ENCODE assay signal across 22 cellular contexts in genomic region chr19:48498922-48499321, GRCh38. TPM values are rescaled to one million over a fixed set of nuclear protein-coding genes. Genes with fewer than 3 reads are reported as not detected.
DNase-seq lines count a peak whose midpoint lies in the region; ATAC-seq, FAIRE-seq and TF ChIP-seq lines count a peak whose summit lies in the region.
"Had no signal": no experiment of that assay in that cellular context is flagged by ENCODE, and none has a peak within 500 bp of the region (broad histone marks: within the 10 kb centered on the region; RNA-seq: fewer than 3 reads in every experiment).

No MANE protein-coding gene starts in this region.

- peaks cover 8 to 21% of the 10 kb centered on the region in 2 donors for H3K27me3 ChIP-seq in breast epithelium
- no peaks in the 10 kb centered on the region for H3K27me3 ChIP-seq in RWPE2 (ENCODE audit: insufficient read depth, poor library complexity, severe bottlenecking)
- H3K27me3 ChIP-seq in osteoblast (ENCODE audit: insufficient read depth, low read length) = peaks cover 35% of the 10 kb centered on the region

- H3K27me3 Mint-ChIP-seq in MCF 10A (ENCODE audit: insufficient read depth, unreplicated experiment) (peaks cover 16% of the 10 kb centered on the region), Calu3 (ENCODE audit: unreplicated experiment) (peaks cover 97% of the 10 kb centered on the region)

- H3K9me3 ChIP-seq in breast epithelium (no peaks in the 10 kb centered on the region), RWPE2 (ENCODE audit: severe bottlenecking) (no peaks in the 10 kb centered on the region), osteoblast (ENCODE audit: low read depth, low read length) (no peaks in the 10 kb centered on the region)
- H3K9me3 ChIP-seq: A549, Caco-2 had no signal

- no peaks in the 10 kb centered on the region for H3K36me3 ChIP-seq in breast epithelium
- H3K36me3 ChIP-seq in RWPE2 (ENCODE audit: low read depth) = no peaks in the 10 kb centered on the region
- no peaks in the 10 kb centered on the region for H3K36me3 ChIP-seq in osteoblast (ENCODE audit: insufficient read depth, low read length)

- no peaks in the 10 kb centered on the region for H3K79me2 ChIP-seq in osteoblast (ENCODE audit: insufficient read depth, low read length)

- H3K4me1 Mint-ChIP-seq in MCF 10A (ENCODE audit: insufficient read depth, unreplicated experiment) = peaks cover 15% of the 10 kb centered on the region
- H3K4me1 Mint-ChIP-seq in Calu3 (ENCODE audit: low read depth, unreplicated experiment) = peaks cover 43% of the 10 kb centered on the region

- peaks cover 11% of the 10 kb centered on the region for H3K36me3 Mint-ChIP-seq in MCF 10A (ENCODE audit: insufficient read depth, unreplicated experiment)
- H3K36me3 Mint-ChIP-seq in Calu3 (ENCODE audit: insufficient read depth, unreplicated experiment) = peaks cover 42% of the 10 kb centered on the region
- H3K36me3 Mint-ChIP-seq in activated naive CD4-positive, alpha-beta T cell treated with anti-CD3 and anti-CD28 coated beads, Interleukin-2, amount 50 U/mL, for 72 hours = peaks cover 4 to 7% of the 10 kb centered on the region in 2 donors

- TF ChIP-seq POLR2A in breast epithelium (IDR thresholded peaks at IDR 0.05) = no peak
- TF ChIP-seq POLR2A in H54 (IDR thresholded peaks at IDR 0.05; ENCODE audit: low read depth, low read length) = no peak

- H3K4me1 ChIP-seq in breast epithelium (no peaks in the 10 kb centered on the region), RWPE2 (ENCODE audit: insufficient read depth, poor library complexity, severe bottlenecking) (peaks cover 4% of the 10 kb centered on the region), osteoblast (ENCODE audit: insufficient read depth, low read length) (no peaks in the 10 kb centered on the region)

- peaks cover 5% of the 10 kb centered on the region for H4K20me1 ChIP-seq in osteoblast (ENCODE audit: insufficient read depth, low read length)

- intact Hi-C loops in breast epithelium (cut with DNase I; ENCODE audit: low total_unique reads) = no loop called here
- intact Hi-C loops in MCF 10A (cut with micrococcal nuclease) = no loop called here
- intact Hi-C loops in Calu3 (cut with micrococcal nuclease; ENCODE audit: unreplicated experiment) = no loop called here

- H3K9me3 Mint-ChIP-seq in MCF 10A (ENCODE audit: unreplicated experiment) (no peaks in the 10 kb centered on the region), Calu3 (ENCODE audit: low read depth, unreplicated experiment) (no peaks in the 10 kb centered on the region)
- H3K9me3 Mint-ChIP-seq in activated naive CD4-positive, alpha-beta T cell treated with anti-CD3 and anti-CD28 coated beads, Interleukin-2, amount 50 U/mL, for 72 hours = no peaks in the 10 kb centered on the region
- H3K9me3 Mint-ChIP-seq: HFFc6 had no signal

- peak overlapping the region in 2 of 3 donors; percentile 39 to 54 for H3K4me3 ChIP-seq in breast epithelium
- H3K4me3 ChIP-seq in RWPE2 (ENCODE audit: severe bottlenecking) = no peak overlapping the region
- H3K4me3 ChIP-seq in osteoblast (ENCODE audit: insufficient read depth, low read length) = no peak overlapping the region
- H3K4me3 ChIP-seq: A549 had no signal

- TF ChIP-seq CTCF in breast epithelium (IDR thresholded peaks at IDR 0.05) (no peak), MCF 10A (IDR thresholded peaks at IDR 0.05; ENCODE audit: unreplicated experiment) (no peak), Calu3 (IDR thresholded peaks at IDR 0.05; ENCODE audit: unreplicated experiment) (no peak), RWPE2 (IDR thresholded peaks at IDR 0.05; ENCODE audit: poor library complexity, severe bottlenecking) (no peak), osteoblast (IDR thresholded peaks at IDR 0.05; ENCODE audit: extremely low read depth, low read depth, low read length) (no peak)

- H3K4me3 Mint-ChIP-seq in MCF 10A (ENCODE audit: unreplicated experiment) (no peak overlapping the region), Calu3 (ENCODE audit: low read depth, unreplicated experiment) (no peak overlapping the region)
- H3K4me3 Mint-ChIP-seq: HFFc6 had no signal

- H3K4me2 ChIP-seq in osteoblast (ENCODE audit: insufficient read depth, low read length) = no peak overlapping the region
- H3K4me2 ChIP-seq: A549 had no signal

- POLR2A ChIA-PET in MCF 10A (lab: Yijun Ruan, JAX) = no interaction called here

- BruUV-seq in MCF 10A (replicated peaks; lab: Mats Ljungman, UMichigan) (no TSS peak), Calu3 (replicated peaks; lab: Mats Ljungman, UMichigan) (no TSS peak)

- FAIRE-seq in H54 (lab: Jason Lieb, UNC) = no peak
- FAIRE-seq: A549, G401.6, GM18507, RCC 7860 had no signal

- H3K27ac Mint-ChIP-seq in MCF 10A (ENCODE audit: low read depth, unreplicated experiment) (no peak overlapping the region), Calu3 (ENCODE audit: unreplicated experiment) (no peak overlapping the region)
- H3K27ac Mint-ChIP-seq in activated naive CD4-positive, alpha-beta T cell treated with anti-CD3 and anti-CD28 coated beads, Interleukin-2, amount 50 U/mL, for 72 hours = no peak overlapping the region
- H3K27ac Mint-ChIP-seq: CD4-positive, CD25-positive, alpha-beta regulatory T cell; HFFc6 had no signal

- no peak overlapping the region for H2AFZ ChIP-seq in osteoblast (ENCODE audit: low read length)

- DNase-seq in breast epithelium (ENCODE audit: low spot score in 2 of 2) = no peak
- DNase-seq in MCF 10A (ENCODE audit: unreplicated experiment) = no peak
- peak; percentile 41 for DNase-seq in Calu3
- DNase-seq in RWPE2 (ENCODE audit: low spot score) = peak; percentile 51
- peak; percentile 75 for DNase-seq in osteoblast (ENCODE audit: insufficient read length, low spot score, missing footprints)
- DNase-seq in activated naive CD4-positive, alpha-beta T cell treated with anti-CD3 and anti-CD28 coated beads, Interleukin-2, amount 50 U/mL, for 72 hours (ENCODE audit: low spot score in 2 of 2) = no peak
- no peak for DNase-seq in H54 (ENCODE audit: insufficient read length, low spot score)
- DNase-seq: Caco-2; CD4-positive, CD25-positive, alpha-beta regulatory T cell; DMS79 treated with DMSO at 0.1 percent for 48 hours; GOT3; HFFc6; KBM-7; NCI-H1417 treated with DMSO at 0.1 percent for 48 hours; NCI-H1930; NCI-H510A treated with DMSO at 0.1 percent for 48 hours; SHP77 treated with DMSO at 0.1 percent for 48 hours had no signal

- H3K27ac ChIP-seq in breast epithelium = no peak overlapping the region
- H3K27ac ChIP-seq in RWPE2 (ENCODE audit: poor library complexity, severe bottlenecking) = no peak overlapping the region
- H3K27ac ChIP-seq in osteoblast (ENCODE audit: low read depth, low read length) = no peak overlapping the region

- ATAC-seq in RWPE2 (ENCODE audit: low read depth) (no peak), HG02884 (IDR thresholded peaks at IDR 0.05; ENCODE audit: unreplicated experiment) (no peak)
- no peak for ATAC-seq in activated naive CD4-positive, alpha-beta T cell treated with anti-CD3 and anti-CD28 coated beads, Interleukin-2, amount 50 U/mL, for 72 hours
- ATAC-seq: A549 had no signal

- CTCF ChIA-PET in MCF 10A (lab: Yijun Ruan, JAX) = interaction anchor here (1.0 kb wide), 1 partner anchor 9 kb away, joined by 4 read pairs; no protein-coding TSS in a partner anchor
- CTCF ChIA-PET in Calu3 (lab: Charles Lee) = no interaction called here

RNA-seq across cellular contexts. Expression of gene LMTK3, which starts 12.7 kb away (rescaled TPM):
- 1 to 10 TPM in 2 of 3 donors, not detected in 1; 1.3 to 2.9 TPM for total RNA-seq in breast epithelium
- total RNA-seq in MCF 10A (2022) = 0.37 and 0.47 TPM in 2 replicates
- total RNA-seq in Calu3 (2022) = 1.0 and 2.4 TPM in 2 replicates
- total RNA-seq in osteoblast = not detected in 2 replicates
- 1 to 10 TPM; 2.9 to 9.5 TPM for total RNA-seq in activated naive CD4-positive, alpha-beta T cell treated with anti-CD3 and anti-CD28 coated beads, Interleukin-2, amount 50 U/mL, for 72 hours

RNA-seq across cellular contexts. Expression of gene CYTH2, which starts 29.8 kb away (rescaled TPM):
- total RNA-seq in breast epithelium = 10 to 100 TPM; 42.2 to 74.7 (median 70.4) TPM
- 70.3 and 72.2 TPM in 2 replicates for total RNA-seq in MCF 10A (2022)
- total RNA-seq in Calu3 (2022) = 98.1 and 109 TPM in 2 replicates
- total RNA-seq in osteoblast = 63.6 and 66.2 TPM in 2 replicates
- 10 to 100 TPM; 32.4 to 64.1 TPM for total RNA-seq in activated naive CD4-positive, alpha-beta T cell treated with anti-CD3 and anti-CD28 coated beads, Interleukin-2, amount 50 U/mL, for 72 hours

RNA-seq across cellular contexts. Expression of gene KCNJ14, which starts 43.5 kb away (rescaled TPM):
- total RNA-seq in breast epithelium (1 to 10 TPM in 2 of 3 donors, under 1 TPM in 1; 0.80 to 1.6 (median 1.0) TPM), MCF 10A (2022) (1.6 and 2.7 TPM in 2 replicates), Calu3 (2022) (9.6 and 9.9 TPM in 2 replicates), osteoblast (0.59 and 0.72 TPM in 2 replicates)
- 1 to 10 TPM; 2.1 to 2.3 TPM for total RNA-seq in activated naive CD4-positive, alpha-beta T cell treated with anti-CD3 and anti-CD28 coated beads, Interleukin-2, amount 50 U/mL, for 72 hours

RNA-seq across cellular contexts. Expression of gene SULT2B1, which starts 53.0 kb away (rescaled TPM):
- total RNA-seq in breast epithelium (1 to 10 TPM in 2 of 3 donors, not detected in 1; 5.6 to 7.5 TPM), MCF 10A (2022) (not detected in 2 replicates), Calu3 (2022) (0.64 TPM in 1 of 2 replicates, not detected in the other), osteoblast (under 0.01 TPM in 1 of 2 replicates, not detected in the other)
- not detected for total RNA-seq in activated naive CD4-positive, alpha-beta T cell treated with anti-CD3 and anti-CD28 coated beads, Interleukin-2, amount 50 U/mL, for 72 hours
- total RNA-seq: CD4-positive, CD25-positive, alpha-beta regulatory T cell had no signal

RNA-seq across cellular contexts. Expression of gene GRWD1, which starts 53.1 kb away (rescaled TPM):
- total RNA-seq in breast epithelium (10 to 100 TPM; 25.0 to 35.4 (median 30.1) TPM), MCF 10A (2022) (45.1 and 55.8 TPM in 2 replicates), Calu3 (2022) (75.0 and 76.7 TPM in 2 replicates), osteoblast (23.3 and 25.0 TPM in 2 replicates)
- 10 to 100 TPM; 32.8 to 46.3 TPM for total RNA-seq in activated naive CD4-positive, alpha-beta T cell treated with anti-CD3 and anti-CD28 coated beads, Interleukin-2, amount 50 U/mL, for 72 hours

Comparison
In these comparisons a context has a peak if more than half of its experiments do, and no peak if none do; other contexts are left out.
1. DNase-seq: peak in Calu3 (single experiment), RWPE2 (single experiment) and osteoblast (single experiment); none in breast epithelium (0 of 2), MCF 10A (single experiment), activated naive CD4-positive, alpha-beta T cell treated with anti-CD3 and anti-CD28 coated beads, Interleukin-2, amount 50 U/mL, for 72 hours (0 of 2) and H54 (single experiment).
2. H3K4me3 ChIP-seq: peak in breast epithelium (2 of 3); none in RWPE2 (single experiment) and osteoblast (single experiment).